24 cellular contexts compared by ENCODE assay signal in genomic region chr5:154374264-154374663, GRCh38.
DNase-seq lines count a peak whose midpoint lies in the region; ATAC-seq, FAIRE-seq and TF ChIP-seq lines count a peak whose summit lies in the region.
"Had no signal": no experiment of that assay in that cellular context is flagged by ENCODE, and none has a peak within 500 bp of the region (broad histone marks: within the 10 kb centered on the region; RNA-seq: fewer than 3 reads in every experiment).

No MANE protein-coding gene starts in this region.

- WGBS in A549 (ENCODE audit: missing lambda C conversion rate): 87% methylated on average over 4 of the region's 4 CpGs

- ATAC-seq in A549 (no peak), HG03097 (IDR thresholded peaks at IDR 0.05; ENCODE audit: low FRiP score, unreplicated experiment) (no peak)

- peaks cover 32% of the 10 kb centered on the region for H3K4me1 ChIP-seq in A549
- H3K4me1 ChIP-seq: BE2C; BLaER1 treated with 17β-estradiol and CSF1 and Interleukin-3, amounts not matched to agents 10 nM and 100 nM; HAP-1 had no signal

- no peak for TF ChIP-seq POLR2A in A549 (IDR thresholded peaks at IDR 0.05; ENCODE audit: low read length)

- peaks cover 58% of the 10 kb centered on the region for H3K4me1 Mint-ChIP-seq in chondrocyte (ENCODE audit: low read depth)
- H3K4me1 Mint-ChIP-seq in progenitor cell of endocrine pancreas (ENCODE audit: low read depth): no peaks in the 10 kb centered on the region
- H3K4me1 Mint-ChIP-seq: CD14-positive monocyte had no signal

- TF ChIP-seq RAD21 in A549 (conservative IDR thresholded peaks at IDR 0.05 in 1 of 2, IDR thresholded peaks at IDR 0.05 in 1 of 2): no peak

- no peak for TF ChIP-seq CTCF in A549 (IDR thresholded peaks at IDR 0.05)
- TF ChIP-seq CTCF in chondrocyte (IDR thresholded peaks at IDR 0.05): no peak
- no peak for TF ChIP-seq CTCF in progenitor cell of endocrine pancreas (IDR thresholded peaks at IDR 0.05; ENCODE audit: unreplicated experiment)

- POLR2A ChIA-PET in A549 (lab: Yijun Ruan, JAX): no interaction called here

- H3K27me3 Mint-ChIP-seq in chondrocyte (ENCODE audit: low read depth) (no peaks in the 10 kb centered on the region), progenitor cell of endocrine pancreas (no peaks in the 10 kb centered on the region)
- H3K27me3 Mint-ChIP-seq: CD4-positive, alpha-beta T cell; CD8-positive, alpha-beta memory T cell had no signal

- no peak overlapping the region for H3K4me2 ChIP-seq in A549
- H3K4me2 ChIP-seq: BLaER1 treated with 17β-estradiol and CSF1 and Interleukin-3, amounts not matched to agents 10 nM and 100 nM had no signal

- H3K9me3 ChIP-seq in A549: no peaks in the 10 kb centered on the region
- H3K9me3 ChIP-seq: BE2C; BLaER1 treated with 17β-estradiol and CSF1 and Interleukin-3, amounts not matched to agents 10 nM and 100 nM; HAP-1 had no signal

- FAIRE-seq in A549 (lab: Jason Lieb, UNC): no peak
- FAIRE-seq: A204.1, G401.6, GM12892, H54 had no signal

- no peak overlapping the region for H3K4me3 Mint-ChIP-seq in chondrocyte (ENCODE audit: unreplicated experiment)
- H3K4me3 Mint-ChIP-seq in progenitor cell of endocrine pancreas (ENCODE audit: low read depth): no peak overlapping the region
- H3K4me3 Mint-ChIP-seq: CD14-positive monocyte; CD4-positive, alpha-beta T cell; CD8-positive, alpha-beta memory T cell; HFFc6 had no signal

- H3K9me3 Mint-ChIP-seq in chondrocyte (ENCODE audit: low read depth) (no peaks in the 10 kb centered on the region), progenitor cell of endocrine pancreas (ENCODE audit: low read depth) (no peaks in the 10 kb centered on the region)
- H3K9me3 Mint-ChIP-seq: CD14-positive monocyte; CD4-positive, alpha-beta T cell; CD8-positive, alpha-beta memory T cell; HFFc6 had no signal

- peak overlapping the region; percentile 25 to 28; a peak in 2 of 6 replicates for H3K27ac ChIP-seq in A549
- H3K27ac ChIP-seq: 22Rv1; BLaER1 treated with 17β-estradiol and CSF1 and Interleukin-3, amounts not matched to agents 10 nM and 100 nM had no signal

- TF ChIP-seq EP300 in A549 (IDR thresholded peaks at IDR 0.05): no peak

- CTCF ChIA-PET in A549 (lab: Yijun Ruan, JAX): no interaction called here

- H3K27ac Mint-ChIP-seq in chondrocyte (ENCODE audit: unreplicated experiment): peak overlapping the region; percentile 12
- peak overlapping the region; percentile 4 for H3K27ac Mint-ChIP-seq in progenitor cell of endocrine pancreas
- H3K27ac Mint-ChIP-seq: CD14-positive monocyte; CD4-positive, alpha-beta T cell had no signal

- peaks cover 23% of the 10 kb centered on the region for H3K36me3 Mint-ChIP-seq in chondrocyte (ENCODE audit: low read depth)
- H3K36me3 Mint-ChIP-seq in progenitor cell of endocrine pancreas (ENCODE audit: insufficient read depth): peaks cover 2% of the 10 kb centered on the region

- H3K4me3 ChIP-seq in A549: no peak overlapping the region
- H3K4me3 ChIP-seq: BLaER1 treated with 17β-estradiol and CSF1 and Interleukin-3, amounts not matched to agents 10 nM and 100 nM; HAP-1 had no signal

- DNase-seq in A549 (ENCODE audit: low read depth in 1 of 2, low spot score in 1 of 2) (no peak), chondrocyte (ENCODE audit: low spot score) (no peak), progenitor cell of endocrine pancreas (ENCODE audit: low spot score, unreplicated experiment) (no peak), foreskin melanocyte (no peak), COR-L47 (lab: John Stamatoyannopoulos, UW) (no peak)
- DNase-seq: ACHN; AML-193; BE2C; Calu3; CD4-positive, alpha-beta T cell; CD8-positive, alpha-beta memory T cell; DMS153; DND-41; GOT3; HFFc6 had no signal

TF ChIP-seq in A549, 52 proteins besides CTCF, POLR2A, EP300 and RAD21:
- no peak for TF ChIP-seq HEYL (CRISPR knock-in tag; IDR thresholded peaks at IDR 0.05)
- no peak for TF ChIP-seq MYC (IDR thresholded peaks at IDR 0.05; ENCODE audit: borderline replicate concordance, low read length)
- no peak for TF ChIP-seq CEBPB (IDR thresholded peaks at IDR 0.05)
- no peak for TF ChIP-seq PHF8 (IDR thresholded peaks at IDR 0.05; ENCODE audit: borderline replicate concordance, low read depth)
- TF ChIP-seq HES2 (IDR thresholded peaks at IDR 0.05): no peak
- TF ChIP-seq GATA3 (IDR thresholded peaks at IDR 0.05; ENCODE audit: borderline replicate concordance): no peak
- TF ChIP-seq NR3C1 (IDR thresholded peaks at IDR 0.05): no peak
- no peak for TF ChIP-seq ZC3H11A (IDR thresholded peaks at IDR 0.05)
- no peak for TF ChIP-seq EHMT2 (IDR thresholded peaks at IDR 0.05; ENCODE audit: low read depth)
- TF ChIP-seq ZSCAN20 (CRISPR knock-in tag; IDR thresholded peaks at IDR 0.05): no peak
- no peak for TF ChIP-seq JUNB (IDR thresholded peaks at IDR 0.05)
- no peak for TF ChIP-seq RCOR1 (IDR thresholded peaks at IDR 0.05; ENCODE audit: low read depth, low read length)
- no peak for TF ChIP-seq REST (IDR thresholded peaks at IDR 0.05)
- no peak for TF ChIP-seq RFX5 (IDR thresholded peaks at IDR 0.05)
